ENCODE assay signal across 17 cellular contexts in genomic region chr11:2740275-2740940, GRCh38.
"Had no signal": no experiment of that assay in that cellular context is flagged by ENCODE, and none has a peak within 500 bp of the region (broad histone marks: within the 10 kb centered on the region; RNA-seq: fewer than 3 reads in every experiment).

No MANE protein-coding gene starts in this region.

- H3K27ac Mint-ChIP-seq: activated CD8-positive, alpha-beta T cell treated with anti-CD3 and anti-CD28 coated beads for 36 hours; activated naive CD8-positive, alpha-beta T cell treated with anti-CD3 and anti-CD28 coated beads, Interleukin-2, amount 50 U/mL, for 24 hours; activated T-helper 1 cell treated with anti-CD3 and anti-CD28 coated beads, Interleukin-12 subunit alpha, Interleukin-12 subunit beta, Interleukin-2, Interleukin-4 antibody, amounts not matched to agents 30 ng/mL and 10 ng/mL and 1 ng/mL, durations not matched to agents 14 hours and 24 hours and 36 hours; dendritic cell treated with granulocyte-macrophage colony-stimulating factor and Interleukin-4, amounts not matched to agents 40 ng/mL and 50 ng/mL, for 4 days; effector memory CD8-positive, alpha-beta T cell; memory B cell; stimulated activated memory B cell treated with anti-CD40 and anti-IgM and Interleukin-4, amounts not matched to agents 10 μg/mL and 1 μg/mL and 100 μg/mL, for 72 hours had no signal

- ATAC-seq: effector memory CD8-positive, alpha-beta T cell; gastroesophageal sphincter; stimulated activated memory B cell treated with anti-CD40 and anti-IgM and Interleukin-4, amounts not matched to agents 10 μg/mL and 1 μg/mL and 100 μg/mL, for 72 hours had no signal

- H3K27ac ChIP-seq: epithelial cell of prostate, skin epidermis, WERI-Rb-1 had no signal

- H3K4me3 ChIP-seq: gastroesophageal sphincter, ovary, skin epidermis, tibial nerve had no signal

- H3K4me3 Mint-ChIP-seq: activated CD8-positive, alpha-beta T cell treated with anti-CD3 and anti-CD28 coated beads for 36 hours; activated naive CD8-positive, alpha-beta T cell treated with anti-CD3 and anti-CD28 coated beads, Interleukin-2, amount 50 U/mL, for 24 hours; activated T-helper 1 cell treated with anti-CD3 and anti-CD28 coated beads, Interleukin-12 subunit alpha, Interleukin-12 subunit beta, Interleukin-2, Interleukin-4 antibody, amounts not matched to agents 30 ng/mL and 10 ng/mL and 1 ng/mL, durations not matched to agents 14 hours and 24 hours and 36 hours; central memory CD8-positive, alpha-beta T cell; dendritic cell treated with granulocyte-macrophage colony-stimulating factor and Interleukin-4, amounts not matched to agents 40 ng/mL and 50 ng/mL, for 4 days; effector memory CD8-positive, alpha-beta T cell; memory B cell; stimulated activated memory B cell treated with anti-CD40 and anti-IgM and Interleukin-4, amounts not matched to agents 10 μg/mL and 1 μg/mL and 100 μg/mL, for 72 hours had no signal

- DNase-seq: activated CD4-positive, alpha-beta T cell treated with anti-CD3 and anti-CD28 coated beads for 4 hours; activated CD8-positive, alpha-beta T cell treated with anti-CD3 and anti-CD28 coated beads for 36 hours; activated naive CD4-positive, alpha-beta T cell; activated naive CD8-positive, alpha-beta T cell treated with anti-CD3 and anti-CD28 coated beads, Interleukin-2, amount 50 U/mL, for 24 hours; effector memory CD8-positive, alpha-beta T cell; hippocampal formation; WERI-Rb-1 had no signal

- H3K9me3 Mint-ChIP-seq: activated CD8-positive, alpha-beta T cell treated with anti-CD3 and anti-CD28 coated beads for 36 hours; activated naive CD8-positive, alpha-beta T cell treated with anti-CD3 and anti-CD28 coated beads, Interleukin-2, amount 50 U/mL, for 24 hours; activated T-helper 1 cell treated with anti-CD3 and anti-CD28 coated beads, Interleukin-12 subunit alpha, Interleukin-12 subunit beta, Interleukin-2, Interleukin-4 antibody, amounts not matched to agents 30 ng/mL and 10 ng/mL and 1 ng/mL, durations not matched to agents 14 hours and 24 hours and 36 hours; central memory CD8-positive, alpha-beta T cell; dendritic cell treated with granulocyte-macrophage colony-stimulating factor and Interleukin-4, amounts not matched to agents 40 ng/mL and 50 ng/mL, for 4 days; effector memory CD8-positive, alpha-beta T cell; memory B cell; stimulated activated memory B cell treated with anti-CD40 and anti-IgM and Interleukin-4, amounts not matched to agents 10 μg/mL and 1 μg/mL and 100 μg/mL, for 72 hours had no signal

- H3K4me1 Mint-ChIP-seq: activated naive CD8-positive, alpha-beta T cell treated with anti-CD3 and anti-CD28 coated beads, Interleukin-2, amount 50 U/mL, for 24 hours; central memory CD8-positive, alpha-beta T cell; stimulated activated memory B cell treated with anti-CD40 and anti-IgM and Interleukin-4, amounts not matched to agents 10 μg/mL and 1 μg/mL and 100 μg/mL, for 72 hours had no signal

- H3K9me3 ChIP-seq: gastroesophageal sphincter, ovary, tibial nerve had no signal

- H3K36me3 ChIP-seq: gastroesophageal sphincter, ovary, tibial nerve, WERI-Rb-1 had no signal

- H3K27me3 ChIP-seq: gastroesophageal sphincter, ovary, tibial nerve had no signal

- H3K27me3 Mint-ChIP-seq: activated CD8-positive, alpha-beta T cell treated with anti-CD3 and anti-CD28 coated beads for 36 hours; activated naive CD8-positive, alpha-beta T cell treated with anti-CD3 and anti-CD28 coated beads, Interleukin-2, amount 50 U/mL, for 24 hours; central memory CD8-positive, alpha-beta T cell; dendritic cell treated with granulocyte-macrophage colony-stimulating factor and Interleukin-4, amounts not matched to agents 40 ng/mL and 50 ng/mL, for 4 days; effector memory CD8-positive, alpha-beta T cell; memory B cell; stimulated activated memory B cell treated with anti-CD40 and anti-IgM and Interleukin-4, amounts not matched to agents 10 μg/mL and 1 μg/mL and 100 μg/mL, for 72 hours had no signal
